Comparison of ENCODE assay signal across 27 cellular contexts in the genomic region with DNA sequence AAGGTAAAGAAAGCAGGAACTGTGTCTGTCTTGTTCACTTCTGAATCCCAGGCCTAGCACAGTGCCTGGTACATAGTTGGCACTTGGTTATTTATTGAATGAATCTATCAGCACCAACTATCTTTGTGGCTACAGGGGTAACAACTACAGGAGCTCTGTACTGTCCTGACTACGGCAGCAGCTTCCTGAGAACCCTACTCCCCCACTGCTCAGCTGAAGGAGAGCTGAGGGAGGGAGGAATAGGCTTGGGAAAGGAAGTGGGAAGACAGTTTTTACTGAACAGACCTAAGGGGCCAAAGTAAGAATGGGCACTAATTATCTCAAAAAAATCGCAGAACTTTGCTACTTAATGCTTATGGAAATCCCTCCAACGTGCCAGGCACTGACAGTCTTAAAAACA.
"Had no signal": no experiment of that assay in that cellular context is flagged by ENCODE, and none has a peak within 500 bp of the region (broad histone marks: within the 10 kb centered on the region; RNA-seq: fewer than 3 reads in every experiment).

No MANE protein-coding gene starts in this region.

- FAIRE-seq: pancreas, urothelium cell line had no signal

- ATAC-seq: heart left ventricle; pancreas; right cardiac atrium; stimulated activated effector memory CD8-positive, alpha-beta T cell treated with anti-CD3 and anti-CD28 coated beads, Interleukin-12 subunit alpha, Interleukin-12 subunit beta, amount 100 ng/mL, for 72 hours; upper lobe of right lung had no signal

- H3K27me3 ChIP-seq: heart left ventricle, pancreas, sigmoid colon, spleen, suprapubic skin, tibial artery, upper lobe of right lung had no signal

- DNase-seq: heart left ventricle; hypothalamus; islet precursor cell; left ventricle myocardium inferior; mesendoderm; naive B cell; nephron progenitor cell; pancreas; posterior cingulate gyrus; retina; right cardiac atrium; sigmoid colon; small intestine; spleen; stimulated activated CD4-positive, alpha-beta T cell treated with anti-CD3 and anti-CD28 coated beads, Interleukin-4, amount 100 ng/mL, for 24 hours; stimulated activated naive CD4-positive, alpha-beta T cell; tibial artery; trophoblast cell; upper lobe of right lung had no signal

- H3K4me3 ChIP-seq: heart left ventricle, left ventricle myocardium inferior, lung, pancreas, prostate gland, sigmoid colon, spleen, suprapubic skin, thoracic aorta, tibial artery, upper lobe of right lung had no signal

- H3K9me3 ChIP-seq: pancreas, prostate gland, sigmoid colon, upper lobe of right lung had no signal

- H3K36me3 ChIP-seq: heart left ventricle, left ventricle myocardium inferior, pancreas, prostate gland, sigmoid colon, spleen, suprapubic skin, thoracic aorta, tibial artery, upper lobe of right lung had no signal

- H3K4me1 ChIP-seq: pancreas, prostate gland, sigmoid colon, suprapubic skin, tibial artery had no signal

- H3K27ac Mint-ChIP-seq: mesothelial cell of epicardium; naive B cell; nephron progenitor cell; stimulated activated effector memory CD8-positive, alpha-beta T cell treated with anti-CD3 and anti-CD28 coated beads, Interleukin-12 subunit alpha, Interleukin-12 subunit beta, amount 100 ng/mL, for 72 hours; stimulated activated naive CD8-positive, alpha-beta T cell treated with anti-CD3 and anti-CD28 coated beads, Interleukin-15, Interleukin-2, amounts not matched to agents 100 ng/mL and 50 ng/mL, for 24 hours had no signal

- H3K27ac ChIP-seq: heart left ventricle, left ventricle myocardium inferior, pancreas, prostate gland, sigmoid colon, spleen, suprapubic skin, thoracic aorta, tibial artery, upper lobe of right lung had no signal

- H3K36me3 Mint-ChIP-seq: mesothelial cell of epicardium; stimulated activated effector memory CD8-positive, alpha-beta T cell treated with anti-CD3 and anti-CD28 coated beads, Interleukin-12 subunit alpha, Interleukin-12 subunit beta, amount 100 ng/mL, for 72 hours had no signal

- H3K4me3 Mint-ChIP-seq: mesothelial cell of epicardium; naive B cell; nephron progenitor cell; stimulated activated effector memory CD8-positive, alpha-beta T cell treated with anti-CD3 and anti-CD28 coated beads, Interleukin-12 subunit alpha, Interleukin-12 subunit beta, amount 100 ng/mL, for 72 hours; stimulated activated naive CD8-positive, alpha-beta T cell treated with anti-CD3 and anti-CD28 coated beads, Interleukin-15, Interleukin-2, amounts not matched to agents 100 ng/mL and 50 ng/mL, for 24 hours had no signal

- H3K4me1 Mint-ChIP-seq: mesothelial cell of epicardium, naive B cell, nephron progenitor cell had no signal
